8 cellular contexts compared by ENCODE assay signal in genomic region chr4:119025916-119026661, GRCh38.
DNase-seq lines count a peak whose midpoint lies in the region; ATAC-seq and TF ChIP-seq lines count a peak whose summit lies in the region.

No MANE protein-coding gene starts in this region.

- peak overlapping the region; percentile 27; the same call in 1 of the 2 replicates for H2AFZ ChIP-seq in MM.1S (ENCODE audit: low read length)

- H4K20me1 ChIP-seq in MM.1S (ENCODE audit: insufficient read depth, low read length): no peaks in the 10 kb centered on the region

- 0 out of 2 replicates have a peak overlapping the region, but pooled peaks have one; percentile 1 for H3K4me2 ChIP-seq in MM.1S (ENCODE audit: low read depth, low read length)

- H3K36me3 ChIP-seq in MM.1S (replicated peaks; ENCODE audit: insufficient read depth, low read length) (no peaks in the 10 kb centered on the region), lower lobe of right lung (no peaks in the 10 kb centered on the region), upper lobe of right lung (no peaks in the 10 kb centered on the region)

- no peaks in the 10 kb centered on the region for H3K79me2 ChIP-seq in MM.1S (ENCODE audit: low read length)

- no peaks in the 10 kb centered on the region for H3F3A ChIP-seq in MM.1S (ENCODE audit: insufficient read depth, low read length)

- intact Hi-C loops in lower lobe of right lung (cut with DNase I) (no loop called here), upper lobe of right lung (cut with DNase I) (no loop called here)

- H3K4me1 ChIP-seq in MM.1S (ENCODE audit: low read length) (no peaks in the 10 kb centered on the region), lower lobe of right lung (peaks cover 17% of the 10 kb centered on the region), upper lobe of right lung (peaks cover 15% of the 10 kb centered on the region)

- H3K9me3 ChIP-seq in MM.1S (replicated peaks; ENCODE audit: insufficient read depth, low read length) (no peaks in the 10 kb centered on the region), lower lobe of right lung (no peaks in the 10 kb centered on the region), upper lobe of right lung (no peaks in the 10 kb centered on the region)

- TF ChIP-seq CTCF in MM.1S (IDR thresholded peaks at IDR 0.05; ENCODE audit: low read length) (no peak), cardiac fibroblast (IDR thresholded peaks at IDR 0.05; ENCODE audit: low read depth, low read length) (no peak), lower lobe of right lung (IDR thresholded peaks at IDR 0.05) (no peak), upper lobe of right lung (IDR thresholded peaks at IDR 0.05) (no peak)

- ATAC-seq in lower lobe of right lung: peak; percentile 87 to 94
- ATAC-seq in upper lobe of right lung: peak; percentile 78
- ATAC-seq in HG03432 (IDR thresholded peaks at IDR 0.05; ENCODE audit: unreplicated experiment): no peak

- H3K27me3 ChIP-seq in MM.1S (replicated peaks; ENCODE audit: insufficient read depth, low read length) (no peaks in the 10 kb centered on the region), lower lobe of right lung (ENCODE audit: low read depth) (no peaks in the 10 kb centered on the region), upper lobe of right lung (no peaks in the 10 kb centered on the region)

- H3K4me3 ChIP-seq in MM.1S (ENCODE audit: low read length) (no peak overlapping the region), cardiac fibroblast (replicated peaks in 1 of 2; ENCODE audit: low read depth in 2 of 2, low read length in 2 of 2) (peak overlapping the region in 1 of 2 donors; percentile 16), lower lobe of right lung (no peak overlapping the region), upper lobe of right lung (peak overlapping the region; percentile 33)

- no peaks in the 10 kb centered on the region for H3K9me2 ChIP-seq in MM.1S (replicated peaks; ENCODE audit: insufficient read depth, low read length)

- H3K9ac ChIP-seq in MM.1S (ENCODE audit: low read length): no peak overlapping the region

- no peak overlapping the region for H3K27ac ChIP-seq in MM.1S (ENCODE audit: low read length)
- peak overlapping the region; percentile 80 for H3K27ac ChIP-seq in lower lobe of right lung
- H3K27ac ChIP-seq in upper lobe of right lung: peak overlapping the region; percentile 86

- DNase-seq in MM.1S (no peak), cardiac fibroblast (ENCODE audit: low read depth in 2 of 2) (peak; percentile 92 to 97), lower lobe of right lung (no peak), upper lobe of right lung (no peak), iPS-NIHi11 (ENCODE audit: low spot score) (no peak), NCI-H187 treated with DMSO at 0.1 percent for 48 hours (lab: John Stamatoyannopoulos, UW) (no peak), NCI-H187 (lab: John Stamatoyannopoulos, UW) (no peak)

Comparison
In these comparisons a context has a peak if more than half of its experiments do, and no peak if none do; other contexts are left out.
1. DNase-seq: peak in cardiac fibroblast (2 of 2); none in MM.1S (single experiment), lower lobe of right lung (single experiment), upper lobe of right lung (single experiment), iPS-NIHi11 (single experiment), NCI-H187 treated with DMSO at 0.1 percent for 48 hours (single experiment) and NCI-H187 (0 of 2).